In the genomic region with DNA sequence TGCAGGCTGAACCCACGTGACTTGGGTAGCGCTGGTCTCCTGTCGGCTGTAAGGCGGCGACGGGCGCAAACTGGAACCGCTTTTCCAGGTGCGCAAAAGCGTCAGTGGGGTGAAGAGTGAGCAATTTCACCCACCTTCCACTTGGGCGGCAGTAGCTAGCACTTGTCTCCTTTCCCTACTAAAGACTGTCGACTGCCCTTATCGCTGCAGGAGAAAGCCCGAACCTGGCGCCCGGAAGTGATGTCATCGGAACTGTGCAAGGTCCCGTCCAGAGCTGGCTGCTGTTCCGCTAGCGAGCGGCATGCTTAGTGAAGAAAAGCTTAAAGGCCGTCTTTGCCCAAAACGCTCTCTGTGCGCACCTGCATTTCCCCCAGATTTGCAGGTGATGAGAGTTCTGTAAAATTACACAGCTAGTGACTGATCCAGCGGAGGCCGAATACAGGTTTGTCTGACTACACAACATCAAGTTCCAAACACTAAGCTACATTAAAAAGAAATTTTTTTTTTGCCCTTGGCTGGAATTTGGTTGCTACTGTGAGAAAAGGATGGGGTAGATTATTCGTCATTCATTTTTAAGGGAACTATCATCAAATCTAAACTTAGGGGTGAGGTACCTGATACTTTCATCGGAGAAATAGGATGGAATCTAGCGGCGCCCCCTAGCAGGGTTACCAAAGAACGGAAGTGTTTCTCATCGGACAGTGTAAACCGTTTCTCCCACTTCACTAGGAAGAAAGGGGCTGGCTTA, we compare ENCODE assay signal across 8 cellular contexts. TPM values are rescaled to one million over a fixed set of nuclear protein-coding genes. Genes with fewer than 3 reads are reported as not detected.
A peak's percentile ranks its signal among the peaks of the same experiment; 100 is the strongest.
DNase-seq lines count a peak whose midpoint lies in the region; ATAC-seq, FAIRE-seq and TF ChIP-seq lines count a peak whose summit lies in the region.

A gene with protein sequence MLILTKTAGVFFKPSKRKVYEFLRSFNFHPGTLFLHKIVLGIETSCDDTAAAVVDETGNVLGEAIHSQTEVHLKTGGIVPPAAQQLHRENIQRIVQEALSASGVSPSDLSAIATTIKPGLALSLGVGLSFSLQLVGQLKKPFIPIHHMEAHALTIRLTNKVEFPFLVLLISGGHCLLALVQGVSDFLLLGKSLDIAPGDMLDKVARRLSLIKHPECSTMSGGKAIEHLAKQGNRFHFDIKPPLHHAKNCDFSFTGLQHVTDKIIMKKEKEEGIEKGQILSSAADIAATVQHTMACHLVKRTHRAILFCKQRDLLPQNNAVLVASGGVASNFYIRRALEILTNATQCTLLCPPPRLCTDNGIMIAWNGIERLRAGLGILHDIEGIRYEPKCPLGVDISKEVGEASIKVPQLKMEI (minus strand): TSS at position 242 of the 748 bp plus-strand sequence. CDS start 1,152 bp downstream, outside the sequence.

- peak; percentile 92 for TF ChIP-seq POLR2A in GM12891 (IDR thresholded peaks at IDR 0.05; ENCODE audit: low read depth, low read length)

- ATAC-seq in HG02840 (IDR thresholded peaks at IDR 0.05; ENCODE audit: low FRiP score, unreplicated experiment) (peak; percentile 96), left cardiac atrium (peak; percentile 98)

- peak; percentile 98 for FAIRE-seq in GM12891 (lab: Jason Lieb, UNC)

- intact Hi-C loops in left cardiac atrium (cut with DNase I), result loop anchor here in 1 of 2 donors (1.0 kb wide), 1 partner anchor 22 kb away; the partner anchor contains the start of genes ORMDL1 and PMS1
- intact Hi-C loops in posterior vena cava (cut with DNase I), result no loop called here

- peak; percentile 45 for DNase-seq in GM12891 (ENCODE audit: insufficient read length, low spot score)
- DNase-seq in NCI-H1436 (lab: John Stamatoyannopoulos, UW), result peak; percentile 88
- DNase-seq in T follicular helper cell (ENCODE audit: low read depth), result peak; percentile 89
- peak; percentile 91 for DNase-seq in amniotic epithelial cell (ENCODE audit: low read depth)
- DNase-seq in left cardiac atrium, result peak; percentile 95
- peak; percentile 98 for DNase-seq in posterior vena cava (ENCODE audit: low spot score)
- DNase-seq in ureter (ENCODE audit: low spot score), result peak; percentile 94

TF ChIP-seq in GM12891, 5 proteins besides CTCF, POLR2A, EP300 and RAD21:
- TF ChIP-seq POU2F2 (IDR thresholded peaks at IDR 0.05; ENCODE audit: low read depth, low read length), result peak; percentile 81
- peak; percentile 29; the same call in 1 of the 2 replicates for TF ChIP-seq SPI1 (IDR thresholded peaks at IDR 0.05; ENCODE audit: low read depth, low read length)
- TF ChIP-seq PAX5 (IDR thresholded peaks at IDR 0.05; ENCODE audit: insufficient read depth, low read length, severe bottlenecking), result peak; percentile 5
- peak; percentile 71 for TF ChIP-seq TAF1 (IDR thresholded peaks at IDR 0.05; ENCODE audit: low read depth, low read length)
- TF ChIP-seq POLR2AphosphoS5 (IDR thresholded peaks at IDR 0.05; ENCODE audit: low read depth, low read length), result peak; percentile 91

RNA-seq across cellular contexts. Expression of the gene that starts here (rescaled TPM):
- 4.7 TPM for polyA plus RNA-seq in GM12891 (2012; ENCODE audit: low read depth, missing spikeins)
- total RNA-seq in left cardiac atrium (1 to 10 TPM; 5.2 to 9.2 TPM), posterior vena cava (1 to 10 TPM; 4.4 to 5.6 TPM), ureter (8.5 TPM)

Comparison
In these comparisons a context has a peak if more than half of its experiments do, and no peak if none do; other contexts are left out.
1. Peak in every context shown above with its lines: DNase-seq and ATAC-seq.
2. DNase-seq: peak in every context shown above with its lines; median percentile 98 in posterior vena cava; 95 in left cardiac atrium; 94 in ureter; 91 in amniotic epithelial cell; 89 in T follicular helper cell; 88 in NCI-H1436; 45 in GM12891.